In genomic region chr4:165367040-165367439, GRCh38 we compare ENCODE assay signal across 1 cellular context.
TF ChIP-seq lines count a peak whose summit lies in the region.

No MANE protein-coding gene starts in this region.

TF ChIP-seq in HepG2, 621 proteins besides CTCF, POLR2A, EP300 and RAD21 (continued from another document and continues in another):
- TF ChIP-seq MAFF (IDR thresholded peaks at IDR 0.05; ENCODE audit: low read depth, low read length) (no peak), ZNF674 (CRISPR knock-in tag; IDR thresholded peaks at IDR 0.05; ENCODE audit: low read depth) (no peak), ZNF282 (IDR thresholded peaks at IDR 0.05; ENCODE audit: partially characterized antibody) (no peak), ZNF251 (CRISPR knock-in tag; IDR thresholded peaks at IDR 0.05) (no peak), ZNF564 (CRISPR knock-in tag; IDR thresholded peaks at IDR 0.05) (no peak), ZBTB8A (CRISPR knock-in tag; IDR thresholded peaks at IDR 0.05; ENCODE audit: borderline replicate concordance, low read depth) (no peak), ZZZ3 (CRISPR knock-in tag; IDR thresholded peaks at IDR 0.05; ENCODE audit: borderline replicate concordance) (no peak), SIX1 (CRISPR knock-in tag; IDR thresholded peaks at IDR 0.05; ENCODE audit: borderline replicate concordance) (no peak), ZNF589 (CRISPR knock-in tag; conservative IDR thresholded peaks at IDR 0.05) (no peak), PRMT3 (CRISPR knock-in tag; IDR thresholded peaks at IDR 0.05; ENCODE audit: borderline replicate concordance, low read depth) (no peak), FOXC1 (CRISPR knock-in tag; IDR thresholded peaks at IDR 0.05; ENCODE audit: borderline replicate concordance) (no peak), ZMAT3 (CRISPR knock-in tag; conservative IDR thresholded peaks at IDR 0.05) (no peak), ZFP37 (CRISPR knock-in tag; IDR thresholded peaks at IDR 0.05; ENCODE audit: borderline replicate concordance) (no peak), ZEB1 (IDR thresholded peaks at IDR 0.05; ENCODE audit: insufficient replicate concordance, low read depth) (no peak), CREM (IDR thresholded peaks at IDR 0.05) (peak; percentile 19; the same call in 1 of the 2 replicates), CREM (CRISPR knock-in tag; IDR thresholded peaks at IDR 0.05) (no peak), ZNF710 (CRISPR knock-in tag; IDR thresholded peaks at IDR 0.05; ENCODE audit: borderline replicate concordance) (no peak; the same call in 1 of the 2 replicates), ZNF607 (CRISPR knock-in tag; IDR thresholded peaks at IDR 0.05; ENCODE audit: borderline replicate concordance) (no peak), ZNF205 (CRISPR knock-in tag; IDR thresholded peaks at IDR 0.05) (no peak), KDM2A (CRISPR knock-in tag; IDR thresholded peaks at IDR 0.05; ENCODE audit: borderline replicate concordance, low read depth) (no peak; the same call in 1 of the 2 replicates), ZNF839 (CRISPR knock-in tag; IDR thresholded peaks at IDR 0.05; ENCODE audit: borderline replicate concordance) (no peak), ZNF790 (CRISPR knock-in tag; IDR thresholded peaks at IDR 0.05; ENCODE audit: borderline replicate concordance) (no peak), ZNF12 (CRISPR knock-in tag; IDR thresholded peaks at IDR 0.05) (0 out of 2 replicates have a peak, but pooled peaks have one; percentile 59), ZSCAN29 (CRISPR knock-in tag; conservative IDR thresholded peaks at IDR 0.05) (no peak), ZNF33A (CRISPR knock-in tag; IDR thresholded peaks at IDR 0.05; ENCODE audit: borderline replicate concordance) (no peak), DMTF1 (CRISPR knock-in tag; IDR thresholded peaks at IDR 0.05) (no peak), MNT (IDR thresholded peaks at IDR 0.05) (peak; percentile 6; the same call in 1 of the 2 replicates), PHF8 (CRISPR knock-in tag; IDR thresholded peaks at IDR 0.05) (no peak), MYNN (CRISPR knock-in tag; IDR thresholded peaks at IDR 0.05; ENCODE audit: low read depth) (no peak), ZBTB2 (CRISPR knock-in tag; IDR thresholded peaks at IDR 0.05; ENCODE audit: low read depth) (no peak), NR2F6 (IDR thresholded peaks at IDR 0.05) (peak; percentile 83), NR2F6 (CRISPR knock-in tag; IDR thresholded peaks at IDR 0.05) (peak; percentile 92), MED13 (CRISPR knock-in tag; IDR thresholded peaks at IDR 0.05) (no peak), ZNF792 (CRISPR knock-in tag; IDR thresholded peaks at IDR 0.05) (0 out of 2 replicates have a peak, but pooled peaks have one; percentile 26), ADNP (CRISPR knock-in tag; IDR thresholded peaks at IDR 0.05) (no peak), NCOR1 (IDR thresholded peaks at IDR 0.05; ENCODE audit: borderline replicate concordance, low read length) (peak; percentile 56; the same call in 1 of the 2 replicates), POGZ (CRISPR knock-in tag; IDR thresholded peaks at IDR 0.05) (peak; percentile 65), PHF21A (CRISPR knock-in tag; IDR thresholded peaks at IDR 0.05) (peak; percentile 62), ZNF264 (CRISPR knock-in tag; IDR thresholded peaks at IDR 0.05) (no peak), ZMYM4 (CRISPR knock-in tag; IDR thresholded peaks at IDR 0.05) (peak; percentile 64; the same call in 1 of the 2 replicates), MATR3 (CRISPR knock-in tag; IDR thresholded peaks at IDR 0.05) (no peak), MEF2D (CRISPR knock-in tag; IDR thresholded peaks at IDR 0.05) (no peak), ZNF83 (CRISPR knock-in tag; IDR thresholded peaks at IDR 0.05; ENCODE audit: borderline replicate concordance) (no peak), ZNF75D (CRISPR knock-in tag; IDR thresholded peaks at IDR 0.05; ENCODE audit: borderline replicate concordance) (no peak), ARID2 (CRISPR knock-in tag; IDR thresholded peaks at IDR 0.05; ENCODE audit: borderline replicate concordance) (no peak), ZNF160 (CRISPR knock-in tag; IDR thresholded peaks at IDR 0.05) (no peak), GATA4 (IDR thresholded peaks at IDR 0.05; ENCODE audit: borderline replicate concordance, low read depth) (no peak; the same call in 1 of the 2 replicates), HDAC6 (IDR thresholded peaks at IDR 0.05; ENCODE audit: low read depth, low read length) (no peak)
- TF ChIP-seq, protein P1, sequence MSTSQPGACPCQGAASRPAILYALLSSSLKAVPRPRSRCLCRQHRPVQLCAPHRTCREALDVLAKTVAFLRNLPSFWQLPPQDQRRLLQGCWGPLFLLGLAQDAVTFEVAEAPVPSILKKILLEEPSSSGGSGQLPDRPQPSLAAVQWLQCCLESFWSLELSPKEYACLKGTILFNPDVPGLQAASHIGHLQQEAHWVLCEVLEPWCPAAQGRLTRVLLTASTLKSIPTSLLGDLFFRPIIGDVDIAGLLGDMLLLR (CRISPR knock-in tag; IDR thresholded peaks at IDR 0.05): no peak
- TF ChIP-seq, protein P2, sequence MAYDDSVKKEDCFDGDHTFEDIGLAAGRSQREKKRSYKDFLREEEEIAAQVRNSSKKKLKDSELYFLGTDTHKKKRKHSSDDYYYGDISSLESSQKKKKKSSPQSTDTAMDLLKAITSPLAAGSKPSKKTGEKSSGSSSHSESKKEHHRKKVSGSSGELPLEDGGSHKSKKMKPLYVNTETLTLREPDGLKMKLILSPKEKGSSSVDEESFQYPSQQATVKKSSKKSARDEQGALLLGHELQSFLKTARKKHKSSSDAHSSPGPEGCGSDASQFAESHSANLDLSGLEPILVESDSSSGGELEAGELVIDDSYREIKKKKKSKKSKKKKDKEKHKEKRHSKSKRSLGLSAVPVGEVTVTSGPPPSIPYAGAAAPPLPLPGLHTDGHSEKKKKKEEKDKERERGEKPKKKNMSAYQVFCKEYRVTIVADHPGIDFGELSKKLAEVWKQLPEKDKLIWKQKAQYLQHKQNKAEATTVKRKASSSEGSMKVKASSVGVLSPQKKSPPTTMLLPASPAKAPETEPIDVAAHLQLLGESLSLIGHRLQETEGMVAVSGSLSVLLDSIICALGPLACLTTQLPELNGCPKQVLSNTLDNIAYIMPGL (CRISPR knock-in tag; IDR thresholded peaks at IDR 0.05; ENCODE audit: borderline replicate concordance in 1 of 2, low read depth in 1 of 2): no peak
- TF ChIP-seq, protein P3, sequence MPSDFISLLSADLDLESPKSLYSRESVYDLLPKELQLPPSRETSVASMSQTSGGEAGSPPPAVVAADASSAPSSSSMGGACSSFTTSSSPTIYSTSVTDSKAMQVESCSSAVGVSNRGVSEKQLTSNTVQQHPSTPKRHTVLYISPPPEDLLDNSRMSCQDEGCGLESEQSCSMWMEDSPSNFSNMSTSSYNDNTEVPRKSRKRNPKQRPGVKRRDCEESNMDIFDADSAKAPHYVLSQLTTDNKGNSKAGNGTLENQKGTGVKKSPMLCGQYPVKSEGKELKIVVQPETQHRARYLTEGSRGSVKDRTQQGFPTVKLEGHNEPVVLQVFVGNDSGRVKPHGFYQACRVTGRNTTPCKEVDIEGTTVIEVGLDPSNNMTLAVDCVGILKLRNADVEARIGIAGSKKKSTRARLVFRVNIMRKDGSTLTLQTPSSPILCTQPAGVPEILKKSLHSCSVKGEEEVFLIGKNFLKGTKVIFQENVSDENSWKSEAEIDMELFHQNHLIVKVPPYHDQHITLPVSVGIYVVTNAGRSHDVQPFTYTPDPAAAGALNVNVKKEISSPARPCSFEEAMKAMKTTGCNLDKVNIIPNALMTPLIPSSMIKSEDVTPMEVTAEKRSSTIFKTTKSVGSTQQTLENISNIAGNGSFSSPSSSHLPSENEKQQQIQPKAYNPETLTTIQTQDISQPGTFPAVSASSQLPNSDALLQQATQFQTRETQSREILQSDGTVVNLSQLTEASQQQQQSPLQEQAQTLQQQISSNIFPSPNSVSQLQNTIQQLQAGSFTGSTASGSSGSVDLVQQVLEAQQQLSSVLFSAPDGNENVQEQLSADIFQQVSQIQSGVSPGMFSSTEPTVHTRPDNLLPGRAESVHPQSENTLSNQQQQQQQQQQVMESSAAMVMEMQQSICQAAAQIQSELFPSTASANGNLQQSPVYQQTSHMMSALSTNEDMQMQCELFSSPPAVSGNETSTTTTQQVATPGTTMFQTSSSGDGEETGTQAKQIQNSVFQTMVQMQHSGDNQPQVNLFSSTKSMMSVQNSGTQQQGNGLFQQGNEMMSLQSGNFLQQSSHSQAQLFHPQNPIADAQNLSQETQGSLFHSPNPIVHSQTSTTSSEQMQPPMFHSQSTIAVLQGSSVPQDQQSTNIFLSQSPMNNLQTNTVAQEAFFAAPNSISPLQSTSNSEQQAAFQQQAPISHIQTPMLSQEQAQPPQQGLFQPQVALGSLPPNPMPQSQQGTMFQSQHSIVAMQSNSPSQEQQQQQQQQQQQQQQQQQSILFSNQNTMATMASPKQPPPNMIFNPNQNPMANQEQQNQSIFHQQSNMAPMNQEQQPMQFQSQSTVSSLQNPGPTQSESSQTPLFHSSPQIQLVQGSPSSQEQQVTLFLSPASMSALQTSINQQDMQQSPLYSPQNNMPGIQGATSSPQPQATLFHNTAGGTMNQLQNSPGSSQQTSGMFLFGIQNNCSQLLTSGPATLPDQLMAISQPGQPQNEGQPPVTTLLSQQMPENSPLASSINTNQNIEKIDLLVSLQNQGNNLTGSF (CRISPR knock-in tag; IDR thresholded peaks at IDR 0.05): no peak
- TF ChIP-seq, protein P4, sequence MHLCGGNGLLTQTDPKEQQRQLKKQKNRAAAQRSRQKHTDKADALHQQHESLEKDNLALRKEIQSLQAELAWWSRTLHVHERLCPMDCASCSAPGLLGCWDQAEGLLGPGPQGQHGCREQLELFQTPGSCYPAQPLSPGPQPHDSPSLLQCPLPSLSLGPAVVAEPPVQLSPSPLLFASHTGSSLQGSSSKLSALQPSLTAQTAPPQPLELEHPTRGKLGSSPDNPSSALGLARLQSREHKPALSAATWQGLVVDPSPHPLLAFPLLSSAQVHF (CRISPR knock-in tag; IDR thresholded peaks at IDR 0.05): no peak
- TF ChIP-seq, protein P5, sequence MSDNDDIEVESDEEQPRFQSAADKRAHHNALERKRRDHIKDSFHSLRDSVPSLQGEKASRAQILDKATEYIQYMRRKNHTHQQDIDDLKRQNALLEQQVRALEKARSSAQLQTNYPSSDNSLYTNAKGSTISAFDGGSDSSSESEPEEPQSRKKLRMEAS (IDR thresholded peaks at IDR 0.05): peak; percentile 81
- TF ChIP-seq, protein P6, sequence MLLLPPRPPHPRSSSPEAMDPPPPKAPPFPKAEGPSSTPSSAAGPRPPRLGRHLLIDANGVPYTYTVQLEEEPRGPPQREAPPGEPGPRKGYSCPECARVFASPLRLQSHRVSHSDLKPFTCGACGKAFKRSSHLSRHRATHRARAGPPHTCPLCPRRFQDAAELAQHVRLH (CRISPR knock-in tag; IDR thresholded peaks at IDR 0.05; ENCODE audit: borderline replicate concordance, low read depth): no peak
- TF ChIP-seq, protein P7, sequence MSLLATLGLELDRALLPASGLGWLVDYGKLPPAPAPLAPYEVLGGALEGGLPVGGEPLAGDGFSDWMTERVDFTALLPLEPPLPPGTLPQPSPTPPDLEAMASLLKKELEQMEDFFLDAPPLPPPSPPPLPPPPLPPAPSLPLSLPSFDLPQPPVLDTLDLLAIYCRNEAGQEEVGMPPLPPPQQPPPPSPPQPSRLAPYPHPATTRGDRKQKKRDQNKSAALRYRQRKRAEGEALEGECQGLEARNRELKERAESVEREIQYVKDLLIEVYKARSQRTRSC (CRISPR knock-in tag; IDR thresholded peaks at IDR 0.05; ENCODE audit: low read depth): no peak
